In genomic region chr22:17370766-17371181, GRCh38 we compare ENCODE assay signal across 8 cellular contexts. TPM values are rescaled to one million over a fixed set of nuclear protein-coding genes. Genes with fewer than 3 reads are reported as not detected.
A peak's percentile ranks its signal among the peaks of the same experiment; 100 is the strongest.
DNase-seq lines count a peak whose midpoint lies in the region; ATAC-seq lines count a peak whose summit lies in the region.

No MANE protein-coding gene starts in this region.

- peak overlapping the region; percentile 44 for H3K27ac ChIP-seq in caudate nucleus (ENCODE audit: low read depth, low read length)
- H3K27ac ChIP-seq in mesenchymal stem cell (ENCODE audit: low read length, poor library complexity, severe bottlenecking), result no peak overlapping the region
- no peak overlapping the region for H3K27ac ChIP-seq in thymus (ENCODE audit: low read depth)

- no peak overlapping the region for H3K23ac ChIP-seq in mesenchymal stem cell (ENCODE audit: low read length in 2 of 2)

- H3K4ac ChIP-seq in mesenchymal stem cell (ENCODE audit: low read depth in 1 of 2, low read length in 2 of 2), result no peak overlapping the region

- H3K4me3 ChIP-seq in mesenchymal stem cell (ENCODE audit: insufficient read depth in 1 of 2, low read depth in 1 of 2, low read length in 2 of 2), result peak overlapping the region in 1 of 2 experiments; percentile 13
- peak overlapping the region; percentile 62 for H3K4me3 ChIP-seq in thymus (ENCODE audit: low read length)

- no peak overlapping the region for H2BK15ac ChIP-seq in mesenchymal stem cell (ENCODE audit: low read depth, poor library complexity, severe bottlenecking)

- peak overlapping the region; percentile 54 to 57 for H3K4me3 Mint-ChIP-seq in activated T-cell treated with anti-CD3 and anti-CD28 coated beads, Interleukin-2, amount 50 U/mL, for 72 hours

- H2BK5ac ChIP-seq in mesenchymal stem cell (ENCODE audit: low read depth, low read length, poor library complexity, severe bottlenecking), result no peak overlapping the region

- no peak for ATAC-seq in activated T-cell treated with anti-CD3 and anti-CD28 coated beads, Interleukin-2, amount 50 U/mL, for 72 hours (replicated peaks in 1 of 2)
- ATAC-seq in GM19397 (IDR thresholded peaks at IDR 0.05; ENCODE audit: unreplicated experiment), result no peak

- H3K79me1 ChIP-seq in mesenchymal stem cell (replicated peaks; ENCODE audit: low read length, poor library complexity, severe bottlenecking), result no peaks in the 10 kb centered on the region

- H3K9me3 ChIP-seq in mesenchymal stem cell (ENCODE audit: control insufficient read depth, low read length) (no peaks in the 10 kb centered on the region), thymus (ENCODE audit: control insufficient read depth) (no peaks in the 10 kb centered on the region)

- H3K4me1 ChIP-seq in mesenchymal stem cell (ENCODE audit: control insufficient read depth, insufficient read depth, low read depth, low read length) (peaks cover 19% of the 10 kb centered on the region), thymus (ENCODE audit: control insufficient read depth, insufficient read depth, low read length) (peaks cover 10% of the 10 kb centered on the region)

- H3K4me1 Mint-ChIP-seq in activated T-cell treated with anti-CD3 and anti-CD28 coated beads, Interleukin-2, amount 50 U/mL, for 72 hours (ENCODE audit: low read depth), result peaks cover 35% of the 10 kb centered on the region

- H2BK12ac ChIP-seq in mesenchymal stem cell (ENCODE audit: low read length in 2 of 2), result no peak overlapping the region

- no peak overlapping the region for H3K9ac ChIP-seq in mesenchymal stem cell (ENCODE audit: low read length)

- H3K36me3 Mint-ChIP-seq in activated T-cell treated with anti-CD3 and anti-CD28 coated beads, Interleukin-2, amount 50 U/mL, for 72 hours (ENCODE audit: insufficient read depth in 2 of 2), result peaks cover 1 to 5% of the 10 kb centered on the region in 2 donors

- no peaks in the 10 kb centered on the region for H3K9me3 Mint-ChIP-seq in activated T-cell treated with anti-CD3 and anti-CD28 coated beads, Interleukin-2, amount 50 U/mL, for 72 hours

- H3K4me2 ChIP-seq in mesenchymal stem cell (ENCODE audit: low read length, poor library complexity, severe bottlenecking), result peak overlapping the region; percentile 89

- peak overlapping the region; percentile 4 for H2AFZ ChIP-seq in mesenchymal stem cell (ENCODE audit: low read depth, low read length)

- peaks cover 72 to 74% of the 10 kb centered on the region in 2 experiments for H3K27me3 ChIP-seq in mesenchymal stem cell (ENCODE audit: control insufficient read depth in 1 of 2, insufficient read depth in 1 of 2, low read length in 2 of 2)
- peaks cover 76% of the 10 kb centered on the region for H3K27me3 ChIP-seq in thymus (ENCODE audit: control insufficient read depth, insufficient read depth)

- in situ Hi-C loops in KBM-7 (cut with MboI; ENCODE audit: low pct_unique_long_range_greater_than_20kb, low sequenced_read_pairs), result no loop called here

- no peak overlapping the region for H3K27ac Mint-ChIP-seq in activated T-cell treated with anti-CD3 and anti-CD28 coated beads, Interleukin-2, amount 50 U/mL, for 72 hours

- DNase-seq in activated T-cell treated with anti-CD3 and anti-CD28 coated beads, Interleukin-2, amount 50 U/mL, for 72 hours, result no peak
- DNase-seq in activated T-cell treated with anti-CD3 and anti-CD28 coated beads for 4 hours (no peak), caudate nucleus (lab: John Stamatoyannopoulos, UW) (peak in 1 of 61 donors; percentile 28), mesenchymal stem cell (no peak), KBM-7 (no peak), D341Med (ENCODE audit: low spot score) (no peak)

- no peaks in the 10 kb centered on the region for H3K36me3 ChIP-seq in mesenchymal stem cell (ENCODE audit: control insufficient read depth in 1 of 2, insufficient read depth in 2 of 2, low read depth in 1 of 2, low read length in 2 of 2)
- no peaks in the 10 kb centered on the region for H3K36me3 ChIP-seq in thymus (ENCODE audit: control insufficient read depth, insufficient read depth)

- peaks cover 49% of the 10 kb centered on the region for H3K27me3 Mint-ChIP-seq in activated T-cell treated with anti-CD3 and anti-CD28 coated beads, Interleukin-2, amount 50 U/mL, for 72 hours (ENCODE audit: low read depth)

- WGBS in mesenchymal stem cell, result under 1% methylated on average over 12 of the region's 15 CpGs
- 4% methylated on average over 15 of the region's 15 CpGs for WGBS in thymus

- no peak overlapping the region for H2BK120ac ChIP-seq in mesenchymal stem cell (ENCODE audit: low read depth, low read length)

- H3K18ac ChIP-seq in mesenchymal stem cell (ENCODE audit: low read depth in 1 of 2, low read length in 2 of 2), result no peak overlapping the region

- H4K8ac ChIP-seq in mesenchymal stem cell (ENCODE audit: low read length), result no peak overlapping the region

- H3K14ac ChIP-seq in mesenchymal stem cell (ENCODE audit: low read length in 2 of 2), result no peak overlapping the region

- H4K91ac ChIP-seq in mesenchymal stem cell (ENCODE audit: low read length), result no peak overlapping the region

- no peak overlapping the region for H2AK5ac ChIP-seq in mesenchymal stem cell (ENCODE audit: low read length, severe bottlenecking)

RNA-seq across cellular contexts. Expression of gene CECR2, which starts 1.5 kb away (rescaled TPM):
- total RNA-seq in activated T-cell treated with anti-CD3 and anti-CD28 coated beads, Interleukin-2, amount 50 U/mL, for 72 hours, result under 1 TPM; 0.23 to 0.77 TPM
- not detected for polyA plus RNA-seq in mesenchymal stem cell (2013, experiment 1 of 2)
- not detected for polyA plus RNA-seq in mesenchymal stem cell (2013, experiment 2 of 2)
- polyA plus RNA-seq in thymus, result 0.27 TPM
